In the genomic region with DNA sequence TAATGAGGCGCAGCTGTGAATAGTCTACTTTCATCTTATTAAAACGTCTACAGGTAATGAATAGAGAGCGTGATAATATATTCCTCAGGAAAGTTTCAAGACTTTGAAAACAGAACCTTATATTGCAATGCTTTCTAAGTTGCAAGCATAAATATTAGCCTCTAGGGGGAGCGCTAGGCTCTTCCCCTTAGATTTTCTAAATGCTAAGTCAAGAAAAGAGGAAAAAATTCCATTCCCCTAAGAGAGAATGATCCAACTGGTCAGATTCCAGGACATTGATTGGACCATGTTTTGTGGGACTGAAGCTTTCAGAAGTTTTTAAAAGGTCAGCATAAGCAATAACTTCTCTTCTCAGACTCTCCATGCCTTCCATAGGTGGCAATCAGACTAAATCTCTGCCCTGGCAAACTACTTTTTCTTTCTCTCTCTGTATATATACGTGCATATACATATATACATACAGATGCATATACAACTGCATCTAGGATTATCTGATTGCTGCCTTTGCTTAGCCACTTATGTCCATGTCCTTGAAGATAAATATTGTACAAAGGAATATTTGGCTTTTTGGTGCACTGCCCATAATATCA, we compare ENCODE assay signal across 8 cellular contexts.
DNase-seq lines count a peak whose midpoint lies in the region; ATAC-seq and TF ChIP-seq lines count a peak whose summit lies in the region.

No MANE protein-coding gene starts in this region.

- TF ChIP-seq EP300 in upper lobe of left lung (IDR thresholded peaks at IDR 0.05): no peak

- no peaks in the 10 kb centered on the region for H3K9me3 ChIP-seq in breast epithelium
- H3K9me3 ChIP-seq in upper lobe of left lung: no peaks in the 10 kb centered on the region

- H3K9me3 Mint-ChIP-seq in activated T-cell treated with anti-CD3 and anti-CD28 coated beads, Interleukin-2, amount 50 U/mL, for 24 hours: no peaks in the 10 kb centered on the region

- ATAC-seq in HG02759 (IDR thresholded peaks at IDR 0.05; ENCODE audit: unreplicated experiment) (peak; percentile 57), left colon (peak; percentile 35), upper lobe of left lung (ENCODE audit: low FRiP score in 2 of 2) (peak in 1 of 2 donors; percentile 65), HG03175 (IDR thresholded peaks at IDR 0.05; ENCODE audit: unreplicated experiment) (no peak)

- H3K27me3 ChIP-seq in breast epithelium (no peaks in the 10 kb centered on the region), upper lobe of left lung (no peaks in the 10 kb centered on the region)

- no peak for DNase-seq in activated T-cell treated with anti-CD3 and anti-CD28 coated beads, Interleukin-2, amount 50 U/mL, for 24 hours
- DNase-seq in activated T-cell treated with anti-CD3 and anti-CD28 coated beads, Interleukin-2, amount 50 U/mL, for 1 hour: no peak
- DNase-seq in NOMO-1 treated with DMSO at 0.1 percent for 48 hours (lab: John Stamatoyannopoulos, UW; ENCODE audit: unreplicated experiment) (peak; percentile 25), breast epithelium (ENCODE audit: low spot score in 2 of 2) (no peak), left colon (no peak), upper lobe of left lung (no peak)

- no peak for TF ChIP-seq POLR2A in breast epithelium (IDR thresholded peaks at IDR 0.05)
- TF ChIP-seq POLR2A in upper lobe of left lung (IDR thresholded peaks at IDR 0.05): no peak

- H3K4me3 Mint-ChIP-seq in activated T-cell treated with anti-CD3 and anti-CD28 coated beads, Interleukin-2, amount 50 U/mL, for 24 hours: peak overlapping the region; percentile 44

- no peaks in the 10 kb centered on the region for H3K27me3 Mint-ChIP-seq in activated T-cell treated with anti-CD3 and anti-CD28 coated beads, Interleukin-2, amount 50 U/mL, for 24 hours

- H3K27ac Mint-ChIP-seq in activated T-cell treated with anti-CD3 and anti-CD28 coated beads, Interleukin-2, amount 50 U/mL, for 24 hours: peak overlapping the region; percentile 89

- H3K27ac ChIP-seq in breast epithelium: no peak overlapping the region
- H3K27ac ChIP-seq in upper lobe of left lung: no peak overlapping the region

- 23 to 29% methylated on average over 5 of the region's 5 CpGs for WGBS in upper lobe of left lung, 2 donors

- H3K4me1 Mint-ChIP-seq in activated T-cell treated with anti-CD3 and anti-CD28 coated beads, Interleukin-2, amount 50 U/mL, for 24 hours (ENCODE audit: low read depth): peaks cover 96% of the 10 kb centered on the region

- H3K4me3 ChIP-seq in breast epithelium (no peak overlapping the region), upper lobe of left lung (no peak overlapping the region)

- intact Hi-C loops in breast epithelium (cut with DNase I; ENCODE audit: low total_unique reads) (loop anchor here (10.0 kb wide), 1 partner anchor 492 kb away; a partner anchor contains a TSS), left colon (cut with DNase I, micrococcal nuclease) (loop anchor here in 1 of 2 donors (5.0 kb wide), 1 partner anchor 489 kb away; no protein-coding TSS in a partner anchor)

- H3K36me3 Mint-ChIP-seq in activated T-cell treated with anti-CD3 and anti-CD28 coated beads, Interleukin-2, amount 50 U/mL, for 24 hours (ENCODE audit: low read depth): peaks cover 47% of the 10 kb centered on the region

- H3K4me1 ChIP-seq in breast epithelium (no peaks in the 10 kb centered on the region), upper lobe of left lung (peaks cover 0 to 34% (median 23%) of the 10 kb centered on the region in 4 donors)

- H3K36me3 ChIP-seq in breast epithelium (no peaks in the 10 kb centered on the region), upper lobe of left lung (no peaks in the 10 kb centered on the region)

- TF ChIP-seq CTCF in breast epithelium (IDR thresholded peaks at IDR 0.05): peak; percentile 52 to 75 (median 59)
- peak; percentile 58 to 73 (median 64) for TF ChIP-seq CTCF in upper lobe of left lung (IDR thresholded peaks at IDR 0.05)
